In genomic region chr22:44341431-44342346, GRCh38 we compare ENCODE assay signal across 14 cellular contexts. TPM values are rescaled to one million over a fixed set of nuclear protein-coding genes. Genes with fewer than 3 reads are reported as not detected.
DNase-seq lines count a peak whose midpoint lies in the region; ATAC-seq, FAIRE-seq and TF ChIP-seq lines count a peak whose summit lies in the region.
"Had no signal": no experiment of that assay in that cellular context is flagged by ENCODE, and none has a peak within 500 bp of the region (broad histone marks: within the 10 kb centered on the region; RNA-seq: fewer than 3 reads in every experiment).

No MANE protein-coding gene starts in this region.

- H3K4me3 ChIP-seq in Caco-2 (ENCODE audit: low read depth, low read length) (no peak overlapping the region), WERI-Rb-1 (ENCODE audit: low read depth, low read length) (no peak overlapping the region), cardiac muscle cell (no peak overlapping the region), parathyroid adenoma (ENCODE audit: low read depth, low read length) (no peak overlapping the region)
- H3K4me3 ChIP-seq: psoas muscle, testis had no signal

- no peak overlapping the region for H3K4me2 ChIP-seq in parathyroid adenoma (ENCODE audit: low read length)
- H3K4me2 ChIP-seq: KMS-11 had no signal

- no peaks in the 10 kb centered on the region for H3K9me3 ChIP-seq in Caco-2
- no peaks in the 10 kb centered on the region for H3K9me3 ChIP-seq in WERI-Rb-1 (ENCODE audit: severe bottlenecking)
- no peaks in the 10 kb centered on the region for H3K9me3 ChIP-seq in cardiac muscle cell (ENCODE audit: low read depth)
- no peaks in the 10 kb centered on the region for H3K9me3 ChIP-seq in parathyroid adenoma (ENCODE audit: control insufficient read depth, low read length)
- H3K9me3 ChIP-seq: psoas muscle, testis had no signal

- H3K9me3 Mint-ChIP-seq in Caco-2 (ENCODE audit: unreplicated experiment), result no peaks in the 10 kb centered on the region
- H3K9me3 Mint-ChIP-seq: activated T-cell treated with anti-CD3 and anti-CD28 coated beads, Interleukin-2, amount 50 U/mL, for 4 hours had no signal

- H3K79me2 ChIP-seq in parathyroid adenoma, result no peaks in the 10 kb centered on the region

- no peak overlapping the region for H3K9ac ChIP-seq in parathyroid adenoma
- H3K9ac ChIP-seq: KMS-11 had no signal

- H3K27ac Mint-ChIP-seq in Caco-2 (ENCODE audit: unreplicated experiment), result peak overlapping the region; percentile 33

- ATAC-seq in HG03342 (IDR thresholded peaks at IDR 0.05; ENCODE audit: unreplicated experiment), result no peak
- ATAC-seq: activated T-cell treated with anti-CD3 and anti-CD28 coated beads, Interleukin-2, amount 50 U/mL, for 4 hours had no signal

- H2AFZ ChIP-seq in parathyroid adenoma, result peak overlapping the region; percentile 68

- no peaks in the 10 kb centered on the region for H3K27me3 ChIP-seq in Caco-2 (replicated peaks; ENCODE audit: control insufficient read depth, insufficient read depth, low read length)
- no peaks in the 10 kb centered on the region for H3K27me3 ChIP-seq in WERI-Rb-1 (ENCODE audit: insufficient read depth, low read depth, severe bottlenecking)
- peaks cover 4% of the 10 kb centered on the region for H3K27me3 ChIP-seq in cardiac muscle cell
- no peaks in the 10 kb centered on the region for H3K27me3 ChIP-seq in parathyroid adenoma (ENCODE audit: control insufficient read depth, insufficient read depth, low read length)
- H3K27me3 ChIP-seq: testis had no signal

- FAIRE-seq in H54 (lab: Jason Lieb, UNC), result no peak

- POLR2A ChIA-PET in Caco-2 (lab: Charles Lee), result no interaction called here

- TF ChIP-seq CTCF in Caco-2 (IDR thresholded peaks at IDR 0.05; ENCODE audit: insufficient read depth in 1 of 2, low read depth in 1 of 2, low read length in 1 of 2, severe bottlenecking in 1 of 2, unreplicated experiment in 1 of 2) (no peak), WERI-Rb-1 (IDR thresholded peaks at IDR 0.05; ENCODE audit: low read depth, low read length) (no peak), cardiac muscle cell (IDR thresholded peaks at IDR 0.05; ENCODE audit: low read depth, low read length) (no peak), parathyroid adenoma (IDR thresholded peaks at IDR 0.05) (no peak)

- DNase-seq in Caco-2 (peak; percentile 77 to 82), WERI-Rb-1 (peak; percentile 75), cardiac muscle cell (ENCODE audit: low read depth in 1 of 2, low spot score in 1 of 2) (peak; percentile 61 to 77), H54 (ENCODE audit: insufficient read length, low spot score) (no peak), MV-4-11 (lab: John Stamatoyannopoulos, UW) (no peak), T-helper 9 cell (no peak)
- DNase-seq: activated T-cell treated with anti-CD3 and anti-CD28 coated beads, Interleukin-2, amount 50 U/mL, for 4 hours; central memory CD4-positive, alpha-beta T cell; NCI-H345; testis had no signal

- H3K36me3 ChIP-seq in Caco-2 (ENCODE audit: control insufficient read depth, insufficient read depth, low read length), result no peaks in the 10 kb centered on the region
- H3K36me3 ChIP-seq in WERI-Rb-1, result no peaks in the 10 kb centered on the region
- no peaks in the 10 kb centered on the region for H3K36me3 ChIP-seq in cardiac muscle cell
- no peaks in the 10 kb centered on the region for H3K36me3 ChIP-seq in parathyroid adenoma (ENCODE audit: control insufficient read depth, insufficient read depth, low read length)

- no TSS peak for BruUV-seq in Caco-2 (replicated peaks; lab: Mats Ljungman, UMichigan)

- H3K27ac ChIP-seq in WERI-Rb-1 (peak overlapping the region; percentile 64), cardiac muscle cell (peak overlapping the region; percentile 74), parathyroid adenoma (peak overlapping the region; percentile 58)
- H3K27ac ChIP-seq: KMS-11, psoas muscle, testis had no signal

- no peaks in the 10 kb centered on the region for H3K36me3 Mint-ChIP-seq in Caco-2 (ENCODE audit: insufficient read depth, unreplicated experiment)

- H3K4me1 ChIP-seq in Caco-2, result peaks cover 34% of the 10 kb centered on the region
- peaks cover 4% of the 10 kb centered on the region for H3K4me1 ChIP-seq in cardiac muscle cell (ENCODE audit: low read depth)
- peaks cover 3% of the 10 kb centered on the region for H3K4me1 ChIP-seq in parathyroid adenoma
- H3K4me1 ChIP-seq: psoas muscle, testis had no signal

- no peak for TF ChIP-seq POLR2A in H54 (IDR thresholded peaks at IDR 0.05; ENCODE audit: low read depth, low read length)

- intact Hi-C loops in Caco-2 (cut with micrococcal nuclease; ENCODE audit: unreplicated experiment), result no loop called here

- H3K4me1 Mint-ChIP-seq in Caco-2 (ENCODE audit: low read depth, unreplicated experiment), result no peaks in the 10 kb centered on the region

- CTCF ChIA-PET in Caco-2 (lab: Charles Lee), result interaction anchor here (1.1 to 1.8 kb wide), 2 partner anchors 16 to 256 kb away, joined by 3 to 4 read pairs; no protein-coding TSS in a partner anchor

- no peaks in the 10 kb centered on the region for H3K27me3 Mint-ChIP-seq in Caco-2 (ENCODE audit: insufficient read depth, unreplicated experiment)

- no peak overlapping the region for H3K4me3 Mint-ChIP-seq in Caco-2 (ENCODE audit: unreplicated experiment)
- H3K4me3 Mint-ChIP-seq: activated T-cell treated with anti-CD3 and anti-CD28 coated beads, Interleukin-2, amount 50 U/mL, for 4 hours had no signal

RNA-seq across cellular contexts. Expression of gene SHISAL1, which starts 28.9 kb away (rescaled TPM):
- total RNA-seq in Caco-2 (2022) (not detected in 2 replicates), cardiac muscle cell (2.5 and 2.8 TPM in 2 replicates)
- polyA plus RNA-seq in cardiac muscle cell, result 0.40 and 0.80 TPM in 2 replicates
- total RNA-seq: activated T-cell treated with anti-CD3 and anti-CD28 coated beads, Interleukin-2, amount 50 U/mL, for 4 hours had no signal

Comparison
In these comparisons a context has a peak if more than half of its experiments do, and no peak if none do; other contexts are left out.
1. DNase-seq: peak in Caco-2 (2 of 2), WERI-Rb-1 (single experiment) and cardiac muscle cell (2 of 2); none in H54 (single experiment), MV-4-11 (single experiment) and T-helper 9 cell (single experiment).
2. Peak in every context shown above with its lines, with median percentiles within 50 percentile points of each other: H3K27ac ChIP-seq.